Comparison of ENCODE assay signal across 15 cellular contexts in the genomic region with DNA sequence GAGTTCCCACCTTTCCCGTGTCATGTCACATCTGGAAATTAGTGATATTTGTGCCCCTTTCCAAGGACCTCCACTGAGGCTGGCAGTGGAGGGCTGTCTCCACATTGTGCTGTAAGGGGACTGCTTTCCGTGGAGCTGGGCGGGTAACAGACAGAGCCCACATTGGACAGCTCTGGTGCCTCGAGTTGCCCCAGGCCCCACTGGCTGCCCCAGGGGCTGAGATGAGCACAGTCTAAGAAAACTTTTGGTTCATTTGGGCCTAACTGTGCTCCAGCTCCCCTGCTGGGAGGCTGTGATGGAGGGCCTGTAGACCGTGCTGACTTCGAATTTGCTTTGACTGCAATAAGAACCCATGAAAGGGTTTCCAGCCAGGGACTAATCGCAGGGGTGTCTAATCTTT. TPM values are rescaled to one million over a fixed set of nuclear protein-coding genes. Genes with fewer than 3 reads are reported as not detected.
DNase-seq lines count a peak whose midpoint lies in the region; ATAC-seq, FAIRE-seq and TF ChIP-seq lines count a peak whose summit lies in the region.
"Had no signal": no experiment of that assay in that cellular context is flagged by ENCODE, and none has a peak within 500 bp of the region (broad histone marks: within the 10 kb centered on the region; RNA-seq: fewer than 3 reads in every experiment).

No MANE protein-coding gene starts in this region.

- H3K9me2 ChIP-seq in GM23248 (ENCODE audit: insufficient read depth), result no peaks in the 10 kb centered on the region

- H3K4me2 ChIP-seq in smooth muscle cell (no peak overlapping the region), GM23248 (ENCODE audit: unreplicated experiment) (no peak overlapping the region)

- H3K27me3 ChIP-seq in HUES48 (ENCODE audit: control insufficient read depth, insufficient read depth, low read length) (no peaks in the 10 kb centered on the region), smooth muscle cell (ENCODE audit: low read depth) (no peaks in the 10 kb centered on the region), GM23248 (replicated peaks; ENCODE audit: insufficient read depth) (no peaks in the 10 kb centered on the region)

- H3K4me1 ChIP-seq in HUES48 (ENCODE audit: control insufficient read depth, insufficient read depth, low read length) (no peaks in the 10 kb centered on the region), smooth muscle cell (ENCODE audit: low read depth) (no peaks in the 10 kb centered on the region), GM23248 (ENCODE audit: insufficient read depth) (no peaks in the 10 kb centered on the region)
- H3K4me1 ChIP-seq: HAP-1 had no signal

- 83% methylated on average over 7 of the region's 7 CpGs for WGBS in smooth muscle cell (ENCODE audit: low lambda C conversion rate)
- WGBS in GM23248 (ENCODE audit: low coverage in 1 of 2, low lambda C conversion rate in 2 of 2, missing lambda C conversion rate in 2 of 2), 2 experiments, result 67 to 77% methylated on average over 7 of the region's 7 CpGs

- H3K9me3 ChIP-seq in HUES48 (ENCODE audit: control insufficient read depth, insufficient read depth, low read length) (peaks cover 2% of the 10 kb centered on the region; the same call in 1 of the 2 replicates), smooth muscle cell (replicated peaks; ENCODE audit: low read depth) (no peaks in the 10 kb centered on the region), GM23248 (ENCODE audit: low read depth) (no peaks in the 10 kb centered on the region)

- no peak for TF ChIP-seq POLR2A in H54 (IDR thresholded peaks at IDR 0.05; ENCODE audit: low read depth, low read length)

- H3K9ac ChIP-seq in HUES48 (ENCODE audit: low read depth, low read length), result no peak overlapping the region
- no peak overlapping the region for H3K9ac ChIP-seq in smooth muscle cell (ENCODE audit: low read depth)
- H3K9ac ChIP-seq in GM23248, result no peak overlapping the region

- H2AFZ ChIP-seq in smooth muscle cell (ENCODE audit: low read depth), result no peak overlapping the region
- H2AFZ ChIP-seq in GM23248, result no peak overlapping the region

- TF ChIP-seq CTCF in smooth muscle cell (IDR thresholded peaks at IDR 0.05; ENCODE audit: borderline replicate concordance, insufficient read depth, poor library complexity, severe bottlenecking), result no peak

- H4K20me1 ChIP-seq in smooth muscle cell (ENCODE audit: low read depth), result no peaks in the 10 kb centered on the region
- no peaks in the 10 kb centered on the region for H4K20me1 ChIP-seq in GM23248 (ENCODE audit: insufficient read depth)

- DNase-seq in smooth muscle cell (lab: John Stamatoyannopoulos, UW; ENCODE audit: unreplicated experiment), result no peak
- no peak for DNase-seq in H54 (ENCODE audit: insufficient read length, low spot score)
- DNase-seq in ureter (ENCODE audit: low spot score), result no peak
- no peak for DNase-seq in GM23248
- DNase-seq: C1 segment of cervical spinal cord; CD4-positive, alpha-beta memory T cell; COR-L47; DMS153; DND-41 had no signal

- no peak overlapping the region for H3K4me3 ChIP-seq in HUES48 (ENCODE audit: low read depth, low read length)
- H3K4me3 ChIP-seq in smooth muscle cell, result no peak overlapping the region
- no peak overlapping the region for H3K4me3 ChIP-seq in GM23248
- H3K4me3 ChIP-seq: HAP-1 had no signal

- in situ Hi-C loops in GM23248 (cut with MboI), result no loop called here

- H3K27ac ChIP-seq in HUES48 (ENCODE audit: low read depth, low read length), result peak overlapping the region; percentile 2
- peak overlapping the region; percentile 89 for H3K27ac ChIP-seq in smooth muscle cell (ENCODE audit: low read depth)
- H3K27ac ChIP-seq in GM23248, result no peak overlapping the region

- no peaks in the 10 kb centered on the region for H3K36me3 ChIP-seq in HUES48 (ENCODE audit: control insufficient read depth, insufficient read depth, low read length)
- H3K36me3 ChIP-seq in smooth muscle cell (ENCODE audit: low read depth), result no peaks in the 10 kb centered on the region
- H3K36me3 ChIP-seq in GM23248 (ENCODE audit: low read depth), result no peaks in the 10 kb centered on the region
- H3K36me3 ChIP-seq: HAP-1 had no signal

- ATAC-seq in esophagus mucosa, result peak; percentile 38

- FAIRE-seq in H54 (lab: Jason Lieb, UNC), result no peak
- FAIRE-seq: G401.6, GM12892, H1 had no signal

- H3F3A ChIP-seq in smooth muscle cell (ENCODE audit: low read depth), result no peaks in the 10 kb centered on the region
- no peaks in the 10 kb centered on the region for H3F3A ChIP-seq in GM23248 (ENCODE audit: insufficient read depth)

- H3K79me2 ChIP-seq in smooth muscle cell (ENCODE audit: low read depth) (no peaks in the 10 kb centered on the region), GM23248 (ENCODE audit: insufficient read depth) (no peaks in the 10 kb centered on the region)

RNA-seq across cellular contexts. Expression of a gene that starts 38.0 kb away (rescaled TPM):
- 6.8 TPM for total RNA-seq in esophagus mucosa
- total RNA-seq in smooth muscle cell, result 1.0 and 2.3 TPM in 2 replicates
- polyA plus RNA-seq in smooth muscle cell, result 2.4 and 2.7 TPM in 2 replicates
- total RNA-seq in ureter, result 19.4 TPM
- 2.8 and 9.1 TPM in 2 replicates for total RNA-seq in GM23248 (2014; rRNA removed; shearing (Covaris generic))
- 5.0 and 5.6 TPM in 2 replicates for polyA plus RNA-seq in GM23248 (2016; fragmentation: Nextera tagmentation; extraction: Ambion mirVana)

RNA-seq across cellular contexts. Expression of a gene that starts 38.4 kb away (rescaled TPM):
- 14.4 TPM for total RNA-seq in esophagus mucosa
- 0.04 TPM in 2 replicates for total RNA-seq in smooth muscle cell
- polyA plus RNA-seq in smooth muscle cell, result not detected in 2 replicates
- total RNA-seq in ureter, result 3.0 TPM
- 0.13 and 0.32 TPM in 2 replicates for total RNA-seq in GM23248 (2014; rRNA removed; shearing (Covaris generic))
- 0.16 and 0.30 TPM in 2 replicates for polyA plus RNA-seq in GM23248 (2016; fragmentation: Nextera tagmentation; extraction: Ambion mirVana)
